34 cellular contexts compared by ENCODE assay signal in genomic region chr13:91845612-91846011, GRCh38.
"Had no signal": no experiment of that assay in that cellular context is flagged by ENCODE, and none has a peak within 500 bp of the region (broad histone marks: within the 10 kb centered on the region; RNA-seq: fewer than 3 reads in every experiment).

No MANE protein-coding gene starts in this region.

- DNase-seq: activated B cell treated with CpG ODN at 0.5 μM for 24 hours; activated CD4-positive, alpha-beta memory T cell treated with anti-CD3 and anti-CD28 coated beads for 36 hours; activated CD4-positive, alpha-beta T cell treated with anti-CD3 and anti-CD28 coated beads for 4 hours; activated CD4-positive, alpha-beta T cell treated with anti-CD3 and anti-CD28 coated beads, Interleukin-2, amount 10 ng/mL, durations not matched to agents 24 days and 14 days; activated CD4-positive, alpha-beta T cell treated with anti-CD3 and anti-CD28 coated beads, Interleukin-2, amount 50 U/mL, for 1 hour; activated CD4-positive, alpha-beta T cell treated with anti-CD3 and anti-CD28 coated beads, Interleukin-2, amount 50 U/mL, for 4 hours; activated CD4-positive, CD25-positive, alpha-beta regulatory T cell treated with anti-CD3 and anti-CD28 coated beads, Interleukin-2, amount 50 U/mL, for 72 hours; activated CD8-positive, alpha-beta memory T cell treated with anti-CD3 and anti-CD28 coated beads, Interleukin-2, amount 50 U/mL, for 4 hours; activated CD8-positive, alpha-beta T cell treated with anti-CD3 and anti-CD28 coated beads for 36 hours; activated effector memory CD4-positive, alpha-beta T cell treated with anti-CD3 and anti-CD28 coated beads, Interleukin-2, amount 50 U/mL, for 16 hours; activated gamma-delta T cell treated with Interleukin-2 at 50 U/mL for 16 hours; activated naive CD4-positive, alpha-beta T cell; activated naive CD4-positive, alpha-beta T cell treated with anti-CD3 and anti-CD28 coated beads for 36 hours; activated naive CD4-positive, alpha-beta T cell treated with anti-CD3 and anti-CD28 coated beads, Interleukin-2, amount 50 U/mL, for 16 hours; activated naive CD8-positive, alpha-beta T cell treated with anti-CD3 and anti-CD28 coated beads for 36 hours; activated T-cell treated with anti-CD3 and anti-CD28 coated beads for 4 hours; activated T-cell treated with anti-CD3 and anti-CD28 coated beads, Interleukin-2, amount 50 U/mL, for 1 hour; activated T-cell treated with anti-CD3 and anti-CD28 coated beads, Interleukin-2, amount 50 U/mL, for 4 hours; activated T-cell treated with anti-CD3 and anti-CD28 coated beads, Interleukin-2, amount 50 U/mL, for 72 hours; adrenal gland; amniotic stem cell; aorta; body of pancreas; brain microvascular endothelial cell; central memory CD4-positive, alpha-beta T cell; T-helper 2 cell; T-helper 9 cell had no signal

- H3K27ac ChIP-seq: adrenal gland, body of pancreas, brain microvascular endothelial cell, breast epithelium, VCaP had no signal

- ATAC-seq: activated CD8-positive, alpha-beta T cell treated with anti-CD3 and anti-CD28 coated beads for 36 hours; activated naive CD4-positive, alpha-beta T cell treated with anti-CD3 and anti-CD28 coated beads, Interleukin-2, amount 50 U/mL, for 72 hours; activated T-cell treated with anti-CD3 and anti-CD28 coated beads, Interleukin-2, amount 50 U/mL, for 4 hours; activated T-cell treated with anti-CD3 and anti-CD28 coated beads, Interleukin-2, amount 50 U/mL, for 72 hours; activated T-helper 17 cell treated with anti-CD3 and anti-CD28 coated beads, Interleukin-2, amount 50 U/mL, for 72 hours; body of pancreas had no signal

- H3K9me3 ChIP-seq: adrenal gland, body of pancreas, breast epithelium had no signal

- H3K4me1 ChIP-seq: adrenal gland, body of pancreas, breast epithelium had no signal

- H3K4me3 ChIP-seq: adrenal gland, body of pancreas, breast epithelium had no signal

- FAIRE-seq: astrocyte, colon, TTC549 had no signal

- H3K27me3 ChIP-seq: adrenal gland, body of pancreas, brain microvascular endothelial cell, breast epithelium had no signal

- H3K36me3 ChIP-seq: adrenal gland, brain microvascular endothelial cell, breast epithelium had no signal
